In the genomic region with DNA sequence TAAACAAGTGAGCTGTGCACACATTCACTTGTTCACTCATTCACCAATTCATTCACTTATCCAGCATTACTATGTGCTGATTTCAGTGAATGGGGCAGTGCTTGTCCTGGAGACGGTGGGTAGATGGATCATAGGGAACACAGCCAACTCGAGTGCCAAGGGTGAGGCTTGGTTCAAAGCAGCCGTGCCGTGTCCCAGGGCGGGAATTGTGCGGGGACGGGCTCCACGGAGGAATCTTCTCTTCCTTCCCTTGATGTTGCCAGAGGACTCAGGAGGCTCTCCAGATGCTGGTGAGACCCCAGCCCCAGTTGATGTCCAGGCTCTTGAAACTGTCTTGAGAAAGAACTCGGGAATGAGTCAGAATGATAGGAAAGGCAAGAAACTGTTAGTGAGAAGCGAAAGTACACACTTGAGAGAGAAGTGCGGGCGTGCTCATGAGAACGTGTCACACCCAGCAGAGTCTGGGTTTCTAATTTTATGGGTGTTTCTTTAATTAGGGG, we compare ENCODE assay signal across 9 cellular contexts. TPM values are rescaled to one million over a fixed set of nuclear protein-coding genes. Genes with fewer than 3 reads are reported as not detected.
A peak's percentile ranks its signal among the peaks of the same experiment; 100 is the strongest.
DNase-seq lines count a peak whose midpoint lies in the region; ATAC-seq and TF ChIP-seq lines count a peak whose summit lies in the region.
"Had no signal": no experiment of that assay in that cellular context is flagged by ENCODE, and none has a peak within 500 bp of the region (broad histone marks: within the 10 kb centered on the region; RNA-seq: fewer than 3 reads in every experiment).

No MANE protein-coding gene starts in this region.

- H3K4me3 Mint-ChIP-seq in IgD-negative memory B cell (peak overlapping the region; percentile 66 to 91 (median 75)), osteocyte (ENCODE audit: unreplicated experiment) (no peak overlapping the region)

- DNase-seq in osteocyte (ENCODE audit: extremely low spot score, unreplicated experiment) = peak; percentile 77
- DNase-seq in HuH-7 (ENCODE audit: low spot score) = no peak
- no peak for DNase-seq in putamen (ENCODE audit: low spot score)
- no peak for DNase-seq in Karpas-422
- no peak for DNase-seq in T-helper 9 cell
- DNase-seq: NCI-H2171 had no signal

- H3K4me2 ChIP-seq in Karpas-422 (ENCODE audit: low read depth, low read length, poor library complexity, severe bottlenecking) = no peak overlapping the region

- no peak overlapping the region for H3K27ac ChIP-seq in Karpas-422 (ENCODE audit: low read length)

- H3K27me3 Mint-ChIP-seq in IgD-negative memory B cell = no peaks in the 10 kb centered on the region
- H3K27me3 Mint-ChIP-seq in osteocyte (ENCODE audit: unreplicated experiment) = peaks cover 13% of the 10 kb centered on the region

- no peaks in the 10 kb centered on the region for H3K36me3 ChIP-seq in Karpas-422 (ENCODE audit: insufficient read depth, low read length)

- H3K4me3 ChIP-seq in Karpas-422 (ENCODE audit: low read length) = no peak overlapping the region

- H3K4me1 Mint-ChIP-seq in IgD-negative memory B cell (peaks cover 27 to 33% (median 27%) of the 10 kb centered on the region in 3 donors), osteocyte (ENCODE audit: unreplicated experiment) (peaks cover 2% of the 10 kb centered on the region)

- H3K4me1 ChIP-seq in Karpas-422 (ENCODE audit: low read length) = peaks cover 15% of the 10 kb centered on the region

- H3K9me3 Mint-ChIP-seq in IgD-negative memory B cell (no peaks in the 10 kb centered on the region), osteocyte (ENCODE audit: unreplicated experiment) (no peaks in the 10 kb centered on the region)

- no peaks in the 10 kb centered on the region for H3K79me2 ChIP-seq in Karpas-422 (ENCODE audit: low read length)

- no peaks in the 10 kb centered on the region for H4K20me1 ChIP-seq in Karpas-422 (ENCODE audit: insufficient read depth, low read depth, low read length)

- H3K36me3 Mint-ChIP-seq in IgD-negative memory B cell (no peaks in the 10 kb centered on the region), osteocyte (ENCODE audit: unreplicated experiment) (no peaks in the 10 kb centered on the region)

- peak overlapping the region; percentile 33 to 91 (median 63) for H3K27ac Mint-ChIP-seq in IgD-negative memory B cell
- H3K27ac Mint-ChIP-seq in osteocyte (ENCODE audit: unreplicated experiment) = no peak overlapping the region

- H3K9me2 ChIP-seq in Karpas-422 (replicated peaks; ENCODE audit: insufficient read depth, low read length) = no peaks in the 10 kb centered on the region

- H3K9me3 ChIP-seq in Karpas-422 (ENCODE audit: low read length) = no peaks in the 10 kb centered on the region

- ATAC-seq in GM18873 (IDR thresholded peaks at IDR 0.05; ENCODE audit: low FRiP score, unreplicated experiment) = peak; percentile 47
- peak; percentile 49 for ATAC-seq in HG02571 (IDR thresholded peaks at IDR 0.05; ENCODE audit: unreplicated experiment)

- no peak overlapping the region for H3K9ac ChIP-seq in Karpas-422 (ENCODE audit: low read length)

- H3K27me3 ChIP-seq in Karpas-422 (ENCODE audit: low read length) = no peaks in the 10 kb centered on the region

- no peak for TF ChIP-seq CTCF in osteocyte (IDR thresholded peaks at IDR 0.05)

- H2AFZ ChIP-seq in Karpas-422 (ENCODE audit: low read length) = no peak overlapping the region

RNA-seq across cellular contexts. Expression of a gene that starts 3.0 kb away (rescaled TPM):
- not detected for polyA plus RNA-seq in IgD-negative memory B cell
- total RNA-seq in osteocyte = not detected in 2 replicates
- total RNA-seq in Karpas-422 (2014; rRNA removed; shearing (Covaris generic); ENCODE audit: low replicate concordance) = 0.07 TPM in 1 of 2 replicates, not detected in the other
